Comparison of ENCODE assay signal across 21 cellular contexts in genomic region chr4:18641334-18641733, GRCh38.
"Had no signal": no experiment of that assay in that cellular context is flagged by ENCODE, and none has a peak within 500 bp of the region (broad histone marks: within the 10 kb centered on the region; RNA-seq: fewer than 3 reads in every experiment).

No MANE protein-coding gene starts in this region.

- ATAC-seq: effector memory CD8-positive, alpha-beta T cell; esophagus mucosa; foreskin keratinocyte; gastrocnemius medialis; gastroesophageal sphincter; heart left ventricle; heart right ventricle had no signal

- DNase-seq: colonic mucosa; cortex of kidney; dermis blood vessel endothelial cell; dorsolateral prefrontal cortex; effector CD4-positive, alpha-beta T cell; effector CD8-positive, alpha-beta T cell; effector memory CD4-positive, alpha-beta T cell; effector memory CD8-positive, alpha-beta T cell; endodermal cell; erythroblast; esophagus squamous epithelium; foreskin fibroblast; foreskin keratinocyte; foreskin melanocyte; gastrocnemius medialis; glutamatergic neuron; head of caudate nucleus; heart left ventricle; heart right ventricle had no signal
